In the genomic region with DNA sequence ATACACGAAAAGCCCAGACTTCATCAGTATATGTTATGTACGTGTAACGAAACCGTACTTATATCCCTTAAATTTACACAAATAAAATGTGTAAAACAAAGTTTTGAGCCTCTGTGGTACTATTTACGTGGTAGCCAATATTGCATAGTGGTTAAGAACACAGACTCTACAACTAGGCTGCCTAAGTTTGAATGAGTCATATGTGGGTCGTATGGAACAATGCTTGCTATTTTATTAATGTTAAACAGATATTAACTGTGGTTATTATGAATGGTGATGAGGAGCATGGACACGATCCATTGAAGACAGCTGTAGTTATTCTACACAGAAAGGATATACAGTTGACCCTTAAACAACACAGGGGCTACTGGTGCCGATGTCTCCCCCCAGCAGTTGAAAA, we compare ENCODE assay signal across 25 cellular contexts.
"Had no signal": no experiment of that assay in that cellular context is flagged by ENCODE, and none has a peak within 500 bp of the region (broad histone marks: within the 10 kb centered on the region; RNA-seq: fewer than 3 reads in every experiment).

No MANE protein-coding gene starts in this region.

- FAIRE-seq: endometrium, frontal cortex, islet of Langerhans, keratinocyte had no signal

- ATAC-seq: effector memory CD8-positive, alpha-beta T cell; esophagus mucosa; gastroesophageal sphincter; heart left ventricle; left cardiac atrium; left lung; left ventricle myocardium superior; lower lobe of right lung had no signal

- H3K79me2 ChIP-seq: hepatocyte had no signal

- H3K27ac ChIP-seq: colonic mucosa, epithelial cell of prostate, esophagus squamous epithelium, gastroesophageal sphincter, heart left ventricle, hepatocyte, left lung, lower lobe of right lung had no signal

- H3K36me3 ChIP-seq: colonic mucosa, lower lobe of right lung had no signal

- H3K4me1 ChIP-seq: colonic mucosa, esophagus squamous epithelium, gastroesophageal sphincter, heart left ventricle, left lung, lower lobe of right lung had no signal

- H3K4me3 ChIP-seq: colonic mucosa, esophagus squamous epithelium, gastroesophageal sphincter, heart left ventricle, hepatocyte, left lung, lower lobe of right lung had no signal

- H3K27me3 ChIP-seq: colonic mucosa, esophagus squamous epithelium, gastroesophageal sphincter, heart left ventricle, hepatocyte, left lung had no signal

- H3K9me3 ChIP-seq: colonic mucosa, esophagus squamous epithelium, gastroesophageal sphincter, heart left ventricle, left lung, lower lobe of right lung had no signal

- H3K4me2 ChIP-seq: hepatocyte had no signal

- H2AFZ ChIP-seq: hepatocyte had no signal

- DNase-seq: colonic mucosa; cortex of kidney; effector CD8-positive, alpha-beta T cell; effector memory CD8-positive, alpha-beta T cell; endodermal cell; erythroblast; esophagus squamous epithelium; foreskin fibroblast; heart left ventricle; hypothalamus; immature natural killer cell; left cardiac atrium; left lung; left ventricle myocardium superior; lower lobe of right lung; mesenchymal stem cell; midbrain had no signal
